ENCODE assay signal across 23 cellular contexts in the genomic region with DNA sequence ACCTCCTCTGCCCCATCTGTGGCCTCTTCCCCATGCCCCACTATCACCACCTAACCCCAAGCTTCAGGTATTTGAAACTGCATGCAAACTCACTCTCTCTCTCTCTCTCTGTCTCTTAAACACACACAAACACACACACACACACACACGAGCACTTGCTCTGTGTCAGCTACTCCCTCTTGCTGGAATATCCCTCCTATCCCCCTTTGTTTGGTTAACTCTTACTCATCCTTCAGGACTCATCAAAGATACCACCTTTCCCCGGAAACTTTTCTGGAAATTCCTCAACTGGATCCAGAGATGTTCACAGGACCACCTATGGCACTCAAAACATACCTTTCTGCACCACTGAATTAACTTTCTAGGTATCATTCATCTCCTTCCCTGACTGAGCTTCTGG.
"Had no signal": no experiment of that assay in that cellular context is flagged by ENCODE, and none has a peak within 500 bp of the region (broad histone marks: within the 10 kb centered on the region; RNA-seq: fewer than 3 reads in every experiment).

No MANE protein-coding gene starts in this region.

- H3K4me3 ChIP-seq: coronary artery, dorsolateral prefrontal cortex had no signal

- H3K27me3 ChIP-seq: brain microvascular endothelial cell, dorsolateral prefrontal cortex had no signal

- ATAC-seq: activated CD4-positive, alpha-beta T cell treated with anti-CD3 and anti-CD28 coated beads for 36 hours; activated CD8-positive, alpha-beta T cell treated with anti-CD3 and anti-CD28 coated beads for 36 hours; activated T-cell treated with anti-CD3 and anti-CD28 coated beads, Interleukin-2, amount 50 U/mL, for 4 hours; activated T-helper 17 cell treated with anti-CD3 and anti-CD28 coated beads, Interleukin-2, amount 50 U/mL, for 72 hours; esophagus mucosa had no signal

- DNase-seq: activated CD4-positive, alpha-beta T cell treated with anti-CD3 and anti-CD28 coated beads for 36 hours; activated CD4-positive, alpha-beta T cell treated with anti-CD3 and anti-CD28 coated beads, Interleukin-2, amount 10 ng/mL, durations not matched to agents 24 days and 14 days; activated CD4-positive, alpha-beta T cell treated with anti-CD3 and anti-CD28 coated beads, Interleukin-2, amount 50 U/mL, for 4 hours; activated CD4-positive, CD25-positive, alpha-beta regulatory T cell; activated CD4-positive, CD25-positive, alpha-beta regulatory T cell treated with anti-CD3 and anti-CD28 coated beads, Interleukin-2, amount 50 U/mL, for 72 hours; activated CD8-positive, alpha-beta memory T cell treated with anti-CD3 and anti-CD28 coated beads for 24 hours; activated CD8-positive, alpha-beta T cell treated with anti-CD3 and anti-CD28 coated beads for 36 hours; activated effector memory CD4-positive, alpha-beta T cell treated with Interleukin-2 at 50 U/mL for 16 hours; activated gamma-delta T cell treated with Interleukin-2 at 50 U/mL for 16 hours; activated naive CD4-positive, alpha-beta T cell treated with anti-CD3 and anti-CD28 coated beads, Interleukin-2, amount 50 U/mL, for 16 hours; activated naive CD4-positive, alpha-beta T cell treated with Interleukin-2 at 50 U/mL for 16 hours; activated T-cell treated with anti-CD3 and anti-CD28 coated beads, Interleukin-2, amount 50 U/mL, for 4 hours; amniotic stem cell; anterior cingulate cortex; brain microvascular endothelial cell; dorsolateral prefrontal cortex; effector memory CD4-positive, alpha-beta T cell; endodermal cell; foreskin fibroblast; T-helper 2 cell had no signal

- H3K27ac ChIP-seq: brain microvascular endothelial cell, coronary artery, dorsolateral prefrontal cortex had no signal

- H3K36me3 ChIP-seq: brain microvascular endothelial cell had no signal
